ENCODE assay signal across 8 cellular contexts in genomic region chr1:154955718-154956513, GRCh38. TPM values are rescaled to one million over a fixed set of nuclear protein-coding genes. Genes with fewer than 3 reads are reported as not detected.
DNase-seq lines count a peak whose midpoint lies in the region; ATAC-seq and TF ChIP-seq lines count a peak whose summit lies in the region.

TSS of gene PBXIP1 (minus strand) at chr1:154956099. CDS start at chr1:154953721, 2,378 bp downstream.

- peak within 1 kb of the TSS; percentile 97 to 100 (median 99) for H3K27ac Mint-ChIP-seq in naive thymus-derived CD4-positive, alpha-beta T cell

- CTCF ChIA-PET in naive thymus-derived CD4-positive, alpha-beta T cell (lab: Charles Lee) = interaction anchor here (0.6 to 9.3 kb wide), 19 partner anchors 18 to 1257 kb away, joined by 3 to 101 read pairs (median 5); partner anchors contain the start of genes KRTCAP2, PMF1 and PMVK

- TF ChIP-seq CTCF in MM.1S (IDR thresholded peaks at IDR 0.05; ENCODE audit: low read length) = peak; percentile 50
- peak; percentile 39 for TF ChIP-seq CTCF in fibroblast of mammary gland (conservative IDR thresholded peaks at IDR 0.05; ENCODE audit: control insufficient read depth, insufficient read depth, low read depth, low read length)

- intact Hi-C loops in naive thymus-derived CD4-positive, alpha-beta T cell (cut with micrococcal nuclease) = loop anchor here (1.0 to 10.0 kb wide), 14 partner anchors 18 to 991 kb away; partner anchors contain the start of genes CKS1B (in 2 of the 2), FLAD1 (in 2 of the 2), UBE2Q1 (in 2 of the 2) and ADAR (in 1 of the 2)

- H3K9me3 Mint-ChIP-seq in naive thymus-derived CD4-positive, alpha-beta T cell = peaks cover 0 to 4% (median 0%) of the 10 kb centered on the region in 11 donors

- peak; percentile 58 for ATAC-seq in naive thymus-derived CD4-positive, alpha-beta T cell

- H3K27me3 ChIP-seq in MM.1S (replicated peaks; ENCODE audit: insufficient read depth, low read length) = no peaks in the 10 kb centered on the region
- H3K27me3 ChIP-seq in naive thymus-derived CD4-positive, alpha-beta T cell (ENCODE audit: control insufficient read depth in 2 of 2, insufficient read depth in 2 of 2, low read length in 2 of 2) = no peaks in the 10 kb centered on the region

- DNase-seq in DMS79 (lab: John Stamatoyannopoulos, UW) (peak; percentile 81), H4 (ENCODE audit: low spot score) (peak; percentile 80), MM.1S (peak; percentile 96), SHP77 (lab: John Stamatoyannopoulos, UW) (peak; percentile 96 to 98), fibroblast of mammary gland (ENCODE audit: low read depth) (peak; percentile 85)
- DNase-seq in activated T-helper 9 cell treated with anti-CD3 and anti-CD28 coated beads, Interleukin-2, amount 50 U/mL, for 16 hours (ENCODE audit: low read depth) = peak; percentile 54
- DNase-seq in naive thymus-derived CD4-positive, alpha-beta T cell = peak; percentile 56 to 95 (median 92)
- peak; percentile 69 for DNase-seq in stimulated activated naive CD4-positive, alpha-beta T cell treated with Interleukin-2 at 50 U/mL for 16 hours (lab: John Stamatoyannopoulos, UW)

- H3F3A ChIP-seq in MM.1S (ENCODE audit: insufficient read depth, low read length) = peaks cover 83% of the 10 kb centered on the region

- H3K4me3 ChIP-seq in MM.1S (ENCODE audit: low read length) (peak within 1 kb of the TSS; percentile 80), fibroblast of mammary gland (ENCODE audit: control insufficient read depth, low read depth, low read length) (peak within 1 kb of the TSS; percentile 55)
- H3K4me3 ChIP-seq in naive thymus-derived CD4-positive, alpha-beta T cell (ENCODE audit: low read length) = peak within 1 kb of the TSS; percentile 92

- peaks cover 0 to 20% (median under 1%) of the 10 kb centered on the region in 5 donors for H3K36me3 Mint-ChIP-seq in naive thymus-derived CD4-positive, alpha-beta T cell

- H3K4me1 Mint-ChIP-seq in naive thymus-derived CD4-positive, alpha-beta T cell = peaks cover 59 to 87% (median 76%) of the 10 kb centered on the region in 7 donors

- no peak within 1 kb of the TSS for H2AFZ ChIP-seq in MM.1S (ENCODE audit: low read length)

- H3K27ac ChIP-seq in MM.1S (ENCODE audit: low read length) = peak within 1 kb of the TSS; percentile 95
- H3K27ac ChIP-seq in naive thymus-derived CD4-positive, alpha-beta T cell (ENCODE audit: low read depth, low read length) = peak within 1 kb of the TSS; percentile 96

- no peaks in the 10 kb centered on the region for H4K20me1 ChIP-seq in MM.1S (ENCODE audit: insufficient read depth, low read length)

- H3K4me1 ChIP-seq in MM.1S (ENCODE audit: low read length) = peaks cover 32% of the 10 kb centered on the region
- H3K4me1 ChIP-seq in naive thymus-derived CD4-positive, alpha-beta T cell (ENCODE audit: control insufficient read depth in 2 of 2, insufficient read depth in 2 of 2, low read length in 2 of 2) = peaks cover 53 to 54% of the 10 kb centered on the region in 2 donors

- H3K4me2 ChIP-seq in MM.1S (ENCODE audit: low read depth, low read length) = peak within 1 kb of the TSS; percentile 90

- POLR2A ChIA-PET in naive thymus-derived CD4-positive, alpha-beta T cell (lab: Charles Lee) = interaction anchor here (0.5 to 13.7 kb wide), 29 partner anchors 8 to 571 kb away, joined by 3 to 160 read pairs (median 4); partner anchors contain the start of genes CKS1B, FLAD1, KRTCAP2 and PMVK

- H3K79me2 ChIP-seq in MM.1S (ENCODE audit: low read length) = peaks cover 74% of the 10 kb centered on the region

- H3K27me3 Mint-ChIP-seq in naive thymus-derived CD4-positive, alpha-beta T cell = no peaks in the 10 kb centered on the region

- 0 out of 2 replicates have a peak, but pooled peaks cover 3% of the 10 kb centered on the region for H3K36me3 ChIP-seq in MM.1S (replicated peaks; ENCODE audit: insufficient read depth, low read length)
- H3K36me3 ChIP-seq in naive thymus-derived CD4-positive, alpha-beta T cell (ENCODE audit: control insufficient read depth in 2 of 3, insufficient read depth in 3 of 3, low read length in 3 of 3) = peaks cover under 1 to 31% (median 4%) of the 10 kb centered on the region in 3 experiments

- peak within 1 kb of the TSS; percentile 92 for H3K9ac ChIP-seq in MM.1S (ENCODE audit: low read length)

- peak within 1 kb of the TSS; percentile 92 to 99 (median 98) for H3K4me3 Mint-ChIP-seq in naive thymus-derived CD4-positive, alpha-beta T cell

- H3K9me2 ChIP-seq in MM.1S (replicated peaks; ENCODE audit: insufficient read depth, low read length) = no peaks in the 10 kb centered on the region

- no peaks in the 10 kb centered on the region for H3K9me3 ChIP-seq in MM.1S (replicated peaks; ENCODE audit: insufficient read depth, low read length)
- H3K9me3 ChIP-seq in naive thymus-derived CD4-positive, alpha-beta T cell (ENCODE audit: control insufficient read depth in 2 of 3, low read length in 3 of 3) = no peaks in the 10 kb centered on the region

RNA-seq across cellular contexts. Expression of gene PBXIP1, which starts in this region (rescaled TPM):
- 22.8 and 31.2 TPM in 2 replicates for total RNA-seq in H4 (2014; rRNA removed; shearing (Covaris generic))
- total RNA-seq in naive thymus-derived CD4-positive, alpha-beta T cell = 100 to 1,000 TPM; 107 to 390 (median 383) TPM
- polyA plus RNA-seq in naive thymus-derived CD4-positive, alpha-beta T cell = 100 to 1,000 TPM; 234 to 318 TPM

Comparison
In these comparisons a context has a peak if more than half of its experiments do, and no peak if none do; other contexts are left out.
1. Peak in every context shown above with its lines: DNase-seq, ATAC-seq, H3K4me3 ChIP-seq and H3K27ac ChIP-seq.